In the genomic region with DNA sequence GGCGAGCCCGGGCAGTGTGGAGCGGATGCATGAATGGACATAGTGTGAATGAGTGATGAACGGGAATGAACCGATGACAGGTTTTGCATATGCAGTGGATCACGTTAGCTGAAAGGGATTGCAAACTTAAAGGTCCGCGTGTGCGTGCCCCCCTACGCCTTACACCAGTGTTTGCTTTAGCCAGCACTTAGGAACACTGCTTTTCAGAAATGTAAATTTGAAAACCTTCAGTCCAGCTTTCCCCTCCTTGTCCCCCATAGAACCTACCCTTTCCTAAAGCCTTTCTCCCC, we compare ENCODE assay signal across 8 cellular contexts. TPM values are rescaled to one million over a fixed set of nuclear protein-coding genes. Genes with fewer than 3 reads are reported as not detected.
DNase-seq lines count a peak whose midpoint lies in the region; ATAC-seq and TF ChIP-seq lines count a peak whose summit lies in the region.

No MANE protein-coding gene starts in this region.

- H3K4me3 Mint-ChIP-seq in neural progenitor cell, result peak overlapping the region; percentile 98

- no peak for TF ChIP-seq CTCF in neural progenitor cell (IDR thresholded peaks at IDR 0.05)

- H3K9me3 Mint-ChIP-seq in neural progenitor cell, result no peaks in the 10 kb centered on the region

- H3K4me1 Mint-ChIP-seq in neural progenitor cell, result peaks cover 34% of the 10 kb centered on the region

- ATAC-seq in GM18511 (IDR thresholded peaks at IDR 0.05; ENCODE audit: unreplicated experiment), result no peak

- peak overlapping the region; percentile 90 for H3K4me2 ChIP-seq in neural progenitor cell

- peak overlapping the region; percentile 69 for H3K9ac ChIP-seq in neural progenitor cell

- H3K27me3 Mint-ChIP-seq in neural progenitor cell (ENCODE audit: insufficient read depth, low read depth), result peaks cover 3% of the 10 kb centered on the region

- H3K27ac ChIP-seq in neural progenitor cell, result peak overlapping the region; percentile 80

- H3K27me3 ChIP-seq in MG63 (no peaks in the 10 kb centered on the region), neural progenitor cell (no peaks in the 10 kb centered on the region)

- H3K9me3 ChIP-seq in MG63 (no peaks in the 10 kb centered on the region), neural progenitor cell (ENCODE audit: low read depth) (no peaks in the 10 kb centered on the region)

- H2AFZ ChIP-seq in neural progenitor cell (replicated peaks), result peak overlapping the region; percentile 81

- peaks cover 21% of the 10 kb centered on the region for H3K36me3 Mint-ChIP-seq in neural progenitor cell

- DNase-seq in NCI-H2227 treated with DMSO at 0.1 percent for 48 hours (lab: John Stamatoyannopoulos, UW) (peak; percentile 24), NCI-H2227 (lab: John Stamatoyannopoulos, UW; ENCODE audit: unreplicated experiment) (no peak), MG63 (no peak), dermis microvascular lymphatic vessel endothelial cell (ENCODE audit: low read depth in 2 of 2) (peak; percentile 7 to 73), neural progenitor cell (ENCODE audit: low spot score) (no peak), SIG-M5 treated with dmso at 0.1 percent for 504 hours (lab: John Stamatoyannopoulos, UW; ENCODE audit: unreplicated experiment) (no peak), midbrain (lab: John Stamatoyannopoulos, UW) (no peak)

- H3K36me3 ChIP-seq in MG63 (peaks cover 24% of the 10 kb centered on the region), neural progenitor cell (peaks cover 23% of the 10 kb centered on the region)

- peak overlapping the region; percentile 89 for H3K4me3 ChIP-seq in MG63
- H3K4me3 ChIP-seq in neural progenitor cell, result peak overlapping the region; percentile 82

- H4K20me1 ChIP-seq in neural progenitor cell (ENCODE audit: low read depth), result peaks cover 9% of the 10 kb centered on the region

- peaks cover 14% of the 10 kb centered on the region for H3F3A ChIP-seq in neural progenitor cell (ENCODE audit: low read depth)

- H3K4me1 ChIP-seq in neural progenitor cell, result peaks cover 15% of the 10 kb centered on the region

- peaks cover 57% of the 10 kb centered on the region for H3K79me2 ChIP-seq in neural progenitor cell (ENCODE audit: low read depth)

- peak overlapping the region; percentile 97 for H3K27ac Mint-ChIP-seq in neural progenitor cell

RNA-seq across cellular contexts. Expression of gene PSAT1, which starts 0.7 kb away (rescaled TPM):
- total RNA-seq in MG63 (2014; rRNA removed; shearing (Covaris generic); ENCODE audit: low replicate concordance), result 182 and 230 TPM in 2 replicates
- total RNA-seq in dermis microvascular lymphatic vessel endothelial cell, result 3.2 and 6.8 TPM in 2 replicates
- total RNA-seq in neural progenitor cell (ENCODE audit: low replicate concordance), result 261 and 357 TPM in 2 replicates

Comparison
In these comparisons a context has a peak if more than half of its experiments do, and no peak if none do; other contexts are left out.
1. DNase-seq: peak in NCI-H2227 treated with DMSO at 0.1 percent for 48 hours (single experiment) and dermis microvascular lymphatic vessel endothelial cell (2 of 2); none in NCI-H2227 (single experiment), MG63 (single experiment), neural progenitor cell (single experiment), SIG-M5 treated with dmso at 0.1 percent for 504 hours (single experiment) and midbrain (single experiment).
2. RNA of gene PSAT1, which starts 0.7 kb away (total RNA-seq): 261 to 357 TPM in neural progenitor cell and 182 to 230 TPM in MG63; 3.2 to 6.8 TPM in dermis microvascular lymphatic vessel endothelial cell; every median in the first group is over 10 times any median in the second.